Comparison of ENCODE assay signal across 1 cellular context in genomic region chr6:20403080-20403765, GRCh38.
TF ChIP-seq lines count a peak whose summit lies in the region.

No MANE protein-coding gene starts in this region.

TF ChIP-seq in HepG2, 621 proteins besides CTCF, POLR2A, EP300 and RAD21 (continued from another document and continues in another):
- TF ChIP-seq HINFP (CRISPR knock-in tag; IDR thresholded peaks at IDR 0.05; ENCODE audit: low read depth) (no peak), CHD2 (IDR thresholded peaks at IDR 0.05; ENCODE audit: low read depth, low read length) (0 out of 2 replicates have a peak, but pooled peaks have one; percentile 18), DNMT3B (CRISPR knock-in tag; conservative IDR thresholded peaks at IDR 0.05) (no peak), NFKBIZ (CRISPR knock-in tag; IDR thresholded peaks at IDR 0.05) (no peak), CBX1 (IDR thresholded peaks at IDR 0.05; ENCODE audit: low read depth) (no peak), FOXJ3 (CRISPR knock-in tag; IDR thresholded peaks at IDR 0.05; ENCODE audit: borderline replicate concordance) (no peak), ARNT2 (CRISPR knock-in tag; IDR thresholded peaks at IDR 0.05; ENCODE audit: low read depth) (peak; percentile 63; the same call in 1 of the 2 replicates), HDAC6 (IDR thresholded peaks at IDR 0.05; ENCODE audit: low read depth, low read length) (no peak), ZNF333 (CRISPR knock-in tag; IDR thresholded peaks at IDR 0.05; ENCODE audit: borderline replicate concordance) (0 out of 2 replicates have a peak, but pooled peaks have one; percentile 73), ZNF282 (IDR thresholded peaks at IDR 0.05; ENCODE audit: partially characterized antibody) (no peak), ATF2 (CRISPR knock-in tag; IDR thresholded peaks at IDR 0.05) (peak; percentile 68; the same call in 1 of the 2 replicates), ZNF724P (CRISPR knock-in tag; IDR thresholded peaks at IDR 0.05; ENCODE audit: borderline replicate concordance) (no peak; the same call in 1 of the 2 replicates), ZNF256 (CRISPR knock-in tag; conservative IDR thresholded peaks at IDR 0.05) (no peak), MEIS2 (CRISPR knock-in tag; IDR thresholded peaks at IDR 0.05) (0 out of 2 replicates have a peak, but pooled peaks have one; percentile 48), ZNF747 (CRISPR knock-in tag; IDR thresholded peaks at IDR 0.05; ENCODE audit: borderline replicate concordance) (no peak), ZC3H4 (CRISPR knock-in tag; IDR thresholded peaks at IDR 0.05; ENCODE audit: borderline replicate concordance) (peak; percentile 79), ZNF232 (CRISPR knock-in tag; IDR thresholded peaks at IDR 0.05; ENCODE audit: borderline replicate concordance) (no peak), MLXIP (CRISPR knock-in tag; IDR thresholded peaks at IDR 0.05; ENCODE audit: borderline replicate concordance) (no peak), MEF2D (CRISPR knock-in tag; IDR thresholded peaks at IDR 0.05) (peak; percentile 37; the same call in 1 of the 2 replicates), ZNF598 (CRISPR knock-in tag; IDR thresholded peaks at IDR 0.05; ENCODE audit: borderline replicate concordance) (no peak), ZBTB10 (CRISPR knock-in tag; IDR thresholded peaks at IDR 0.05; ENCODE audit: borderline replicate concordance) (peak; percentile 78), HNF1A (IDR thresholded peaks at IDR 0.05; ENCODE audit: low read depth) (no peak), HNF1A (CRISPR knock-in tag; IDR thresholded peaks at IDR 0.05; ENCODE audit: borderline replicate concordance) (peak; percentile 59; the same call in 1 of the 2 replicates), TCF12 (IDR thresholded peaks at IDR 0.05) (no peak), TCF12 (CRISPR knock-in tag; IDR thresholded peaks at IDR 0.05) (peak; percentile 71; the same call in 1 of the 2 replicates), KAT2B (IDR thresholded peaks at IDR 0.05; ENCODE audit: borderline replicate concordance, low read depth, low read length) (no peak), ZNF292 (CRISPR knock-in tag; IDR thresholded peaks at IDR 0.05; ENCODE audit: borderline replicate concordance, low read depth) (no peak; the same call in none of the 2 replicates), ZNF740 (CRISPR knock-in tag; IDR thresholded peaks at IDR 0.05) (peak; percentile 56; the same call in 1 of the 2 replicates), ZNF609 (CRISPR knock-in tag; IDR thresholded peaks at IDR 0.05; ENCODE audit: borderline replicate concordance) (peak; percentile 67; the same call in 1 of the 2 replicates)
- TF ChIP-seq, protein P1, sequence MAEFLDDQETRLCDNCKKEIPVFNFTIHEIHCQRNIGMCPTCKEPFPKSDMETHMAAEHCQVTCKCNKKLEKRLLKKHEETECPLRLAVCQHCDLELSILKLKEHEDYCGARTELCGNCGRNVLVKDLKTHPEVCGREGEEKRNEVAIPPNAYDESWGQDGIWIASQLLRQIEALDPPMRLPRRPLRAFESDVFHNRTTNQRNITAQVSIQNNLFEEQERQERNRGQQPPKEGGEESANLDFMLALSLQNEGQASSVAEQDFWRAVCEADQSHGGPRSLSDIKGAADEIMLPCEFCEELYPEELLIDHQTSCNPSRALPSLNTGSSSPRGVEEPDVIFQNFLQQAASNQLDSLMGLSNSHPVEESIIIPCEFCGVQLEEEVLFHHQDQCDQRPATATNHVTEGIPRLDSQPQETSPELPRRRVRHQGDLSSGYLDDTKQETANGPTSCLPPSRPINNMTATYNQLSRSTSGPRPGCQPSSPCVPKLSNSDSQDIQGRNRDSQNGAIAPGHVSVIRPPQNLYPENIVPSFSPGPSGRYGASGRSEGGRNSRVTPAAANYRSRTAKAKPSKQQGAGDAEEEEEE (CRISPR knock-in tag; IDR thresholded peaks at IDR 0.05; ENCODE audit: borderline replicate concordance), result no peak
- TF ChIP-seq, protein P2, sequence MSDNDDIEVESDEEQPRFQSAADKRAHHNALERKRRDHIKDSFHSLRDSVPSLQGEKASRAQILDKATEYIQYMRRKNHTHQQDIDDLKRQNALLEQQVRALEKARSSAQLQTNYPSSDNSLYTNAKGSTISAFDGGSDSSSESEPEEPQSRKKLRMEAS (IDR thresholded peaks at IDR 0.05), result peak; percentile 93
- TF ChIP-seq, protein P3, sequence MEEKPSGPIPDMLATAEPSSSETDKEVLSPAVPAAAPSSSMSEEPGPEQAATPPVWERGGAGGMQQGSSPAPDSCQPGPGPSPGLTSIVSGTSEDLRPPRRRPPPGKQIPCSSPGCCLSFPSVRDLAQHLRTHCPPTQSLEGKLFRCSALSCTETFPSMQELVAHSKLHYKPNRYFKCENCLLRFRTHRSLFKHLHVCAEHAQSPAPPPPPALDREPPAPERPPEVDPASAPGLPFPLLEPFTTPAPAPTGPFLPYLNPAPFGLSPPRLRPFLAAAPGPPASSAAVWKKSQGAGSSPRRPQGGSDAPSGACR (CRISPR knock-in tag; IDR thresholded peaks at IDR 0.05), result peak; percentile 70; the same call in 1 of the 2 replicates
